8 cellular contexts compared by ENCODE assay signal in the genomic region with DNA sequence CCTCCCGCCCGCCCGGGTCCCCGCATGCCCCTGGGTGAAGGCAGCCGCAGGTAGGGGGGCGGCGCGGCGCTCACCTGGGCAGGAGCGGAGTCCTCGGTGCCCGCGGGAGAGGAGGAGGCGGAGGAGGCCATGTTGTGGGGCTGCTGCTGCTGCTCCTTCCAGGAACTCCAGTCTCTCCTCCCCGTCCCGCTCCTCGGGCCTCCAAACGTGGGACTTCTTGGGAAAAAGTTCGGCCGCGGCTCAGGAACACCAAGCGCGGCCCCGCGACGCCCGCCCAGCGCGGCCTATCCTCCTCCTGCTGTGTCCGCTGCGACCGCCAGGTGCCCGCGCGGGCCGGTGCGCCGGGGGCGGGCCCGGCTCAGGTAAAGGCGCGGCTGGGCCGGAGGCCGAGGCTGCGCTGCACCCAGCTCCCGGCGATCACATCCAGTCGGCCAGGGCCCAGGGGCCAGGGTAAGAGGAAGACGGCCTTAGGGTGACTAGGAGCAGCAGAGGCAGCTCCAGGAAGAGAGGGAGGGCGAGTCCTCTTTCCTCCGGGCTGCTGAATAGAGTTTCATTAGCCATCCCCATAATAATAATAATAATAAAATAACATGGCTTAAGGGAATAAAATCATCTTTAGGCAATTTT. TPM values are rescaled to one million over a fixed set of nuclear protein-coding genes. Genes with fewer than 3 reads are reported as not detected.
DNase-seq lines count a peak whose midpoint lies in the region; ATAC-seq, FAIRE-seq and TF ChIP-seq lines count a peak whose summit lies in the region.

No MANE protein-coding gene starts in this region.

- peak overlapping the region; percentile 95 for H3K4me2 ChIP-seq in GM12878 (ENCODE audit: control insufficient read depth, insufficient read depth)

- peak overlapping the region; percentile 31 to 76 (median 71) for H3K4me3 Mint-ChIP-seq in immature natural killer cell

- peak overlapping the region; percentile 9; the same call in 1 of the 2 replicates for H3K9ac ChIP-seq in GM12878 (ENCODE audit: control insufficient read depth, insufficient read depth, low read length)

- in situ Hi-C loops in GM12878 (cut with MboI): no loop called here

- WGBS in GM12878 (ENCODE audit: insufficient coverage, insufficient replicate concordance, low lambda C conversion rate, missing lambda C conversion rate): 4% methylated on average over 41 of the region's 51 CpGs

- CTCF ChIA-PET in GM12878 (lab: Yijun Ruan, JAX): no interaction called here

- TF ChIP-seq CTCF in 22Rv1 (IDR thresholded peaks at IDR 0.05) (peak; percentile 74), GM12878 (IDR thresholded peaks at IDR 0.05 in 2 of 3, conservative IDR thresholded peaks at IDR 0.05 in 1 of 3; ENCODE audit: control insufficient read depth in 2 of 3, extremely low read depth in 1 of 3, insufficient read depth in 1 of 3, low read depth in 3 of 3, low read length in 3 of 3) (peak in 2 of 3 experiments; percentile 10 to 32; a peak in 2 of 6 replicates)

- no peak for TF ChIP-seq POLR2A in GM12878 (IDR thresholded peaks at IDR 0.05; ENCODE audit: low read depth, low read length)

- no TSS peak for BruUV-seq in GM12878 (replicated peaks; lab: Mats Ljungman, UMichigan)

- H4K20me1 ChIP-seq in GM12878 (ENCODE audit: control insufficient read depth, insufficient read depth): no peaks in the 10 kb centered on the region

- RAD21 ChIA-PET in GM12878 (lab: Charles Lee; ENCODE audit: unreplicated experiment): no interaction called here

- H3K4me1 Mint-ChIP-seq in immature natural killer cell: peaks cover 24 to 32% of the 10 kb centered on the region in 2 donors

- no peak overlapping the region for H3K27ac Mint-ChIP-seq in immature natural killer cell

- intact Hi-C loops in GM12878 (cut with micrococcal nuclease; ENCODE audit: unreplicated experiment): no loop called here

- H3K9me3 ChIP-seq in SJSA1 (replicated peaks) (no peaks in the 10 kb centered on the region), GM12878 (replicated peaks; ENCODE audit: control insufficient read depth, insufficient read depth, low read length) (no peaks in the 10 kb centered on the region)

- no peak for FAIRE-seq in GM12878 (lab: Jason Lieb, UNC)

- H3K27me3 ChIP-seq in SJSA1 (replicated peaks) (peaks cover 11% of the 10 kb centered on the region), GM12878 (replicated peaks in 1 of 2; ENCODE audit: control insufficient read depth in 2 of 2, insufficient read depth in 2 of 2, low read length in 1 of 2) (no peaks in the 10 kb centered on the region; a peak in 4 of 4 replicates)

- DNase-seq in SJSA1 (ENCODE audit: low read depth in 1 of 2, low spot score in 2 of 2) (peak in 1 of 2 experiments; percentile 12), GM12878 (ENCODE audit: low read depth, low spot score) (no peak), immature natural killer cell (peak; percentile 20 to 29 (median 28)), GOT3 (lab: John Stamatoyannopoulos, UW) (no peak)
- peak; percentile 41 to 54 for DNase-seq in stimulated activated CD4-positive, alpha-beta T cell treated with anti-CD3 and anti-CD28 coated beads, Interleukin-2, amount 100 ng/mL, for 24 hours

- peak; percentile 68 for ATAC-seq in GM18498 (IDR thresholded peaks at IDR 0.05; ENCODE audit: unreplicated experiment)
- peak; percentile 71 for ATAC-seq in HG03045 (IDR thresholded peaks at IDR 0.05; ENCODE audit: unreplicated experiment)
- peak; percentile 80 for ATAC-seq in GM12878

- no peaks in the 10 kb centered on the region for H3K9me3 Mint-ChIP-seq in immature natural killer cell

- H3K36me3 Mint-ChIP-seq in immature natural killer cell: no peaks in the 10 kb centered on the region

- peak overlapping the region; percentile 76 for H2AFZ ChIP-seq in GM12878 (ENCODE audit: control insufficient read depth, low read depth, low read length)

- SMC1A ChIA-PET in GM12878 (lab: Charles Lee; ENCODE audit: uncharacterized antibody, unreplicated experiment): no interaction called here

- H3K79me2 ChIP-seq in GM12878 (ENCODE audit: control insufficient read depth, insufficient read depth, low read length): no peaks in the 10 kb centered on the region

- no peaks in the 10 kb centered on the region for H3K36me3 ChIP-seq in SJSA1
- no peaks in the 10 kb centered on the region for H3K36me3 ChIP-seq in GM12878 (ENCODE audit: control insufficient read depth in 2 of 2, insufficient read depth in 2 of 2, low read length in 1 of 2)

- POLR2A ChIA-PET in GM12878 (lab: Charles Lee): no interaction called here

- H3K4me1 ChIP-seq in SJSA1 (replicated peaks) (peaks cover 9% of the 10 kb centered on the region), GM12878 (ENCODE audit: control insufficient read depth, insufficient read depth, low read length) (peaks cover 3% of the 10 kb centered on the region; the same call in 1 of the 2 replicates)

- H3K27ac ChIP-seq in 22Rv1 (peak overlapping the region; percentile 62), SJSA1 (no peak overlapping the region), GM12878 (ENCODE audit: control insufficient read depth, insufficient read depth) (no peak overlapping the region)

- H3K4me3 ChIP-seq in SJSA1 (peak overlapping the region; percentile 43), GM12878 (peak overlapping the region; percentile 76)

- peaks cover 0 to 6% (median 1%) of the 10 kb centered on the region in 3 donors for H3K27me3 Mint-ChIP-seq in immature natural killer cell (ENCODE audit: low read depth in 3 of 3)

- TF ChIP-seq RAD21 in GM12878 (IDR thresholded peaks at IDR 0.05; ENCODE audit: insufficient read depth, low read depth, low read length): no peak

- TF ChIP-seq EP300 in GM12878 (IDR thresholded peaks at IDR 0.05; ENCODE audit: borderline replicate concordance in 1 of 2, control insufficient read depth in 1 of 2, low read depth in 2 of 2, low read length in 2 of 2): no peak

TF ChIP-seq in GM12878, 131 proteins besides CTCF, POLR2A, EP300 and RAD21:
- no peak for TF ChIP-seq IKZF2 (IDR thresholded peaks at IDR 0.05)
- TF ChIP-seq MEF2B (IDR thresholded peaks at IDR 0.05; ENCODE audit: partially characterized antibody, poor library complexity, severe bottlenecking): no peak
- peak; percentile 46; the same call in 1 of the 2 replicates for TF ChIP-seq IKZF1 (conservative IDR thresholded peaks at IDR 0.05)
- TF ChIP-seq KDM1A (IDR thresholded peaks at IDR 0.05; ENCODE audit: borderline replicate concordance): no peak
- no peak for TF ChIP-seq JUND (IDR thresholded peaks at IDR 0.05; ENCODE audit: low read depth, low read length)
- TF ChIP-seq, protein P1, sequence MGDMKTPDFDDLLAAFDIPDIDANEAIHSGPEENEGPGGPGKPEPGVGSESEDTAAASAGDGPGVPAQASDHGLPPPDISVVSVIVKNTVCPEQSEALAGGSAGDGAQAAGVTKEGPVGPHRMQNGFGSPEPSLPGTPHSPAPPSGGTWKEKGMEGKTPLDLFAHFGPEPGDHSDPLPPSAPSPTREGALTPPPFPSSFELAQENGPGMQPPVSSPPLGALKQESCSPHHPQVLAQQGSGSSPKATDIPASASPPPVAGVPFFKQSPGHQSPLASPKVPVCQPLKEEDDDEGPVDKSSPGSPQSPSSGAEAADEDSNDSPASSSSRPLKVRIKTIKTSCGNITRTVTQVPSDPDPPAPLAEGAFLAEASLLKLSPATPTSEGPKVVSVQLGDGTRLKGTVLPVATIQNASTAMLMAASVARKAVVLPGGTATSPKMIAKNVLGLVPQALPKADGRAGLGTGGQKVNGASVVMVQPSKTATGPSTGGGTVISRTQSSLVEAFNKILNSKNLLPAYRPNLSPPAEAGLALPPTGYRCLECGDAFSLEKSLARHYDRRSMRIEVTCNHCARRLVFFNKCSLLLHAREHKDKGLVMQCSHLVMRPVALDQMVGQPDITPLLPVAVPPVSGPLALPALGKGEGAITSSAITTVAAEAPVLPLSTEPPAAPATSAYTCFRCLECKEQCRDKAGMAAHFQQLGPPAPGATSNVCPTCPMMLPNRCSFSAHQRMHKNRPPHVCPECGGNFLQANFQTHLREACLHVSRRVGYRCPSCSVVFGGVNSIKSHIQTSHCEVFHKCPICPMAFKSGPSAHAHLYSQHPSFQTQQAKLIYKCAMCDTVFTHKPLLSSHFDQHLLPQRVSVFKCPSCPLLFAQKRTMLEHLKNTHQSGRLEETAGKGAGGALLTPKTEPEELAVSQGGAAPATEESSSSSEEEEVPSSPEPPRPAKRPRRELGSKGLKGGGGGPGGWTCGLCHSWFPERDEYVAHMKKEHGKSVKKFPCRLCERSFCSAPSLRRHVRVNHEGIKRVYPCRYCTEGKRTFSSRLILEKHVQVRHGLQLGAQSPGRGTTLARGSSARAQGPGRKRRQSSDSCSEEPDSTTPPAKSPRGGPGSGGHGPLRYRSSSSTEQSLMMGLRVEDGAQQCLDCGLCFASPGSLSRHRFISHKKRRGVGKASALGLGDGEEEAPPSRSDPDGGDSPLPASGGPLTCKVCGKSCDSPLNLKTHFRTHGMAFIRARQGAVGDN (IDR thresholded peaks at IDR 0.05): no peak

RNA-seq across cellular contexts. Expression of a gene that starts 45.0 kb away (rescaled TPM):
- 255 and 302 TPM in 2 replicates for total RNA-seq in SJSA1 (2014; rRNA removed; shearing (Covaris generic))
- 120 and 133 TPM in 2 replicates for total RNA-seq in GM12878 (2013; cell fraction: nucleolus; rRNA removed)
- total RNA-seq in GM12878 (2014; rRNA removed): 90.0 and 121 TPM in 2 replicates
- total RNA-seq in GM12878 (2014; rRNA removed; fragmentation: Illumina TruSeq; extraction: Trizol): 132 and 139 TPM in 2 replicates
- 80.6 and 81.5 TPM in 2 replicates for total RNA-seq in GM12878 (2021)
- polyA plus RNA-seq in GM12878 (2011; ENCODE audit: low read depth): 23.8 TPM
- polyA plus RNA-seq in GM12878 (2011; rRNA removed): 126 and 203 TPM in 2 replicates
- polyA plus RNA-seq in GM12878 (2011; cell fraction: cytosol; rRNA removed): 33.5 and 36.3 TPM in 2 replicates
- 78.8 and 83.4 TPM in 2 replicates for polyA plus RNA-seq in GM12878 (2011; cell fraction: nucleus; rRNA removed)
- 39.0 and 60.2 TPM in 2 replicates for polyA plus RNA-seq in GM12878 (2012)
- 127 and 150 TPM in 2 replicates for polyA plus RNA-seq in GM12878 (2014; fragmentation: Illumina TruSeq; extraction: Trizol)
- polyA plus RNA-seq in GM12878 (2014; fragmentation: Nextera tagmentation; extraction: Ambion mirVana): 100 to 1,000 TPM; 228 to 361 TPM
- 77.8 and 96.6 TPM in 2 replicates for polyA plus RNA-seq in GM12878 (2014; rRNA removed)
- polyA plus RNA-seq in GM12878 (2016; fragmentation: Nextera tagmentation; extraction: Ambion mirVana): 100 to 1,000 TPM; 203 to 216 TPM
- polyA minus RNA-seq in GM12878 (2011; rRNA and poly(A)+ RNA removed): 27.9 and 32.5 TPM in 2 replicates
- 15.2 and 17.8 TPM in 2 replicates for polyA minus RNA-seq in GM12878 (2011; cell fraction: cytosol; rRNA and poly(A)+ RNA removed)
- 38.4 and 61.6 TPM in 2 replicates for polyA minus RNA-seq in GM12878 (2011; cell fraction: nucleus; rRNA and poly(A)+ RNA removed)
- polyA plus RNA-seq in immature natural killer cell: 1 to 10 TPM; 1.1 to 8.3 (median 2.9) TPM

Comparison
In these comparisons a context has a peak if more than half of its experiments do, and no peak if none do; other contexts are left out.
1. DNase-seq: peak in immature natural killer cell (3 of 3) and stimulated activated CD4-positive, alpha-beta T cell treated with anti-CD3 and anti-CD28 coated beads, Interleukin-2, amount 100 ng/mL, for 24 hours (2 of 2); none in GM12878 (single experiment) and GOT3 (single experiment).
2. Peak in every context shown above with its lines, with median percentiles within 50 percentile points of each other: ATAC-seq.